ENCODE assay signal across 1 cellular context in genomic region chr1:19936061-19936750, GRCh38.
TF ChIP-seq lines count a peak whose summit lies in the region.

No MANE protein-coding gene starts in this region.

TF ChIP-seq in GM12878, 131 proteins besides CTCF, POLR2A, EP300 and RAD21:
- TF ChIP-seq ZBED1 (IDR thresholded peaks at IDR 0.05; ENCODE audit: borderline replicate concordance), result no peak
- no peak for TF ChIP-seq JUNB (IDR thresholded peaks at IDR 0.05)
- TF ChIP-seq SPI1 (IDR thresholded peaks at IDR 0.05; ENCODE audit: borderline replicate concordance, insufficient read depth, low read depth, low read length), result peak; percentile 42; the same call in 1 of the 2 replicates
- no peak for TF ChIP-seq CBX3 (IDR thresholded peaks at IDR 0.05; ENCODE audit: borderline replicate concordance, low read depth)
